Comparison of ENCODE assay signal across 5 cellular contexts in the genomic region with DNA sequence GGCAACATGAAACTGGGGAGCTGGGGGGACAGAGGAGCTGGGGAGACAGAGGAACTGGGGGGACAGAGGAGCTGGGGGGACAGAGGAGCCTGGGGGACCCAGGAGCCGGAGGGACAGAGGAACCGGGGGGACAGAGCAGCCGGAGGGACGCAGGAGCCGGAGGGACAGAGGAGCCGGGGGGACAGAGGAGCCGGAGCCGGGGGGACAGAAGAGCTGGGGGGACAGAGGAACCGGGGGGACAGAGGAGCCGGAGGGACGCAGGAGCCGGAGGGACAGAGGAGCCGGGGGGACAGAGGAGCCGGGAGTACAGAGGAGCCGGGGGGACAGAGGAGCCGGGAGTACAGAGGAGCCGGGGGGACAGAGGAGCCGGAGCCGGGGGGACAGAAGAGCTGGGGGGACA. TPM values are rescaled to one million over a fixed set of nuclear protein-coding genes. Genes with fewer than 3 reads are reported as not detected.
"Had no signal": no experiment of that assay in that cellular context is flagged by ENCODE, and none has a peak within 500 bp of the region (broad histone marks: within the 10 kb centered on the region; RNA-seq: fewer than 3 reads in every experiment).

No MANE protein-coding gene starts in this region.

RNA-seq across cellular contexts. Expression of gene CBFA2T3, which starts 25.1 kb away (rescaled TPM):
- total RNA-seq: activated CD4-positive, alpha-beta memory T cell treated with anti-CD3 and anti-CD28 coated beads, Interleukin-2, amount 10 ng/mL, durations not matched to agents 7 days and 5 days; activated CD4-positive, alpha-beta T cell treated with anti-CD3 and anti-CD28 coated beads, Interleukin-2, amount 10 ng/mL, durations not matched to agents 24 days and 14 days; activated CD4-positive, alpha-beta T cell treated with anti-CD3 and anti-CD28 coated beads, Interleukin-2, amount 10 ng/mL, durations not matched to agents 7 days and 5 days; activated CD8-positive, alpha-beta memory T cell treated with anti-CD3 and anti-CD28 coated beads for 36 hours; activated CD8-positive, alpha-beta T cell treated with anti-CD3 and anti-CD28 coated beads, Interleukin-2, amount 10 ng/mL, durations not matched to agents 7 days and 5 days had no signal
